ENCODE assay signal across 12 cellular contexts in the genomic region with DNA sequence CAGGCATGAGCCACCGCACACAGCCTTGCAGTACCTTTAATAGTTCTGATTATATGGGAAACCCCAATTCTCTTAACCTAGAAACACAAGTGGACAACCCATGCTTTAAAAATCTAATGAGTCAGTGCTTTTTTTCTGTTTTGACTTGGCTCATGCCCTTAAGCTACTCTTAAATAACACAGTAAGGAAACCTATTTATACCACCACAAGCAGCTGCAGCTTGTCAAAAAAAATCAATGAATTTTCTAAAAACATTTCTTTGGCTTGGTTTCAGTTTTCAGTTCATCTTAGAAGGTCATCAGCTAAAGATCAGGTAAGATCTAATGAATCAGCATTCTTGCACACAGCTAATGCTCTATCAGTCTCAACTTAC.
DNase-seq lines count a peak whose midpoint lies in the region; ATAC-seq, FAIRE-seq and TF ChIP-seq lines count a peak whose summit lies in the region.
"Had no signal": no experiment of that assay in that cellular context is flagged by ENCODE, and none has a peak within 500 bp of the region (broad histone marks: within the 10 kb centered on the region; RNA-seq: fewer than 3 reads in every experiment).

No MANE protein-coding gene starts in this region.

- peaks cover 10% of the 10 kb centered on the region for H3K4me1 Mint-ChIP-seq in progenitor cell of endocrine pancreas (ENCODE audit: low read depth)
- H3K4me1 Mint-ChIP-seq: activated naive CD8-positive, alpha-beta T cell treated with anti-CD3 and anti-CD28 coated beads, Interleukin-2, amount 50 U/mL, for 24 hours had no signal

- H3K4me1 ChIP-seq in keratinocyte (ENCODE audit: control insufficient read depth, extremely low read depth, insufficient read depth, low read length) = peaks cover 9% of the 10 kb centered on the region

- H2AFZ ChIP-seq in keratinocyte (ENCODE audit: control insufficient read depth, low read length) = no peak overlapping the region

- H3K4me3 Mint-ChIP-seq in progenitor cell of endocrine pancreas (ENCODE audit: low read depth) = no peak overlapping the region
- H3K4me3 Mint-ChIP-seq: activated naive CD8-positive, alpha-beta T cell treated with anti-CD3 and anti-CD28 coated beads, Interleukin-2, amount 50 U/mL, for 24 hours; stimulated activated naive CD8-positive, alpha-beta T cell treated with anti-CD3 and anti-CD28 coated beads, Interleukin-15, Interleukin-2, amounts not matched to agents 100 ng/mL and 50 ng/mL, for 24 hours had no signal

- H3K9me1 ChIP-seq in keratinocyte (ENCODE audit: control insufficient read depth, extremely low read depth, insufficient read depth, low read length) = no peaks in the 10 kb centered on the region

- H3K27ac Mint-ChIP-seq in progenitor cell of endocrine pancreas = no peak overlapping the region
- H3K27ac Mint-ChIP-seq: activated naive CD8-positive, alpha-beta T cell treated with anti-CD3 and anti-CD28 coated beads, Interleukin-2, amount 50 U/mL, for 24 hours; stimulated activated naive CD8-positive, alpha-beta T cell treated with anti-CD3 and anti-CD28 coated beads, Interleukin-15, Interleukin-2, amounts not matched to agents 100 ng/mL and 50 ng/mL, for 24 hours had no signal

- H3K79me2 ChIP-seq in keratinocyte (ENCODE audit: control insufficient read depth, insufficient read depth, low read length) = peaks cover 2% of the 10 kb centered on the region

- H3K4me2 ChIP-seq in keratinocyte (ENCODE audit: control insufficient read depth, extremely low read depth, insufficient read depth, low read depth, low read length) = no peak overlapping the region

- peak; percentile 86 for ATAC-seq in GM18517 (IDR thresholded peaks at IDR 0.05; ENCODE audit: unreplicated experiment)
- ATAC-seq: activated naive CD8-positive, alpha-beta T cell treated with anti-CD3 and anti-CD28 coated beads, Interleukin-2, amount 50 U/mL, for 24 hours; mucosa of descending colon; Right ventricle myocardium inferior had no signal

- no peaks in the 10 kb centered on the region for H3K36me3 ChIP-seq in keratinocyte (ENCODE audit: control insufficient read depth in 2 of 2, extremely low read depth in 1 of 2, insufficient read depth in 2 of 2, low read length in 2 of 2)
- H3K36me3 ChIP-seq in H7 (replicated peaks; ENCODE audit: control insufficient read depth, insufficient read depth, low read length) = no peaks in the 10 kb centered on the region

- H3K36me3 Mint-ChIP-seq in progenitor cell of endocrine pancreas (ENCODE audit: insufficient read depth) = no peaks in the 10 kb centered on the region

- H3K9me3 ChIP-seq in keratinocyte (ENCODE audit: control insufficient read depth, low read depth, low read length) = no peaks in the 10 kb centered on the region
- H3K9me3 ChIP-seq: mucosa of descending colon had no signal

- FAIRE-seq in HTR-8/SVneo (lab: Jason Lieb, UNC) (no peak), keratinocyte (lab: Jason Lieb, UNC) (peak; percentile 58)

- no peaks in the 10 kb centered on the region for H4K20me1 ChIP-seq in keratinocyte (ENCODE audit: control insufficient read depth, extremely low read depth, insufficient read depth, low read length)

- H3K27me3 Mint-ChIP-seq in progenitor cell of endocrine pancreas = no peaks in the 10 kb centered on the region
- H3K27me3 Mint-ChIP-seq: stimulated activated naive CD8-positive, alpha-beta T cell treated with anti-CD3 and anti-CD28 coated beads, Interleukin-15, Interleukin-2, amounts not matched to agents 100 ng/mL and 50 ng/mL, for 24 hours had no signal

- H3K4me3 ChIP-seq in keratinocyte (ENCODE audit: control insufficient read depth in 2 of 3, extremely low read depth in 1 of 3, insufficient read depth in 2 of 3, low read depth in 1 of 3, low read length in 3 of 3) (no peak overlapping the region), H7 (ENCODE audit: insufficient read depth, low read depth, low read length) (no peak overlapping the region)
- H3K4me3 ChIP-seq: mucosa of descending colon had no signal

- DNase-seq in H4 (ENCODE audit: low spot score) = peak; percentile 33
- peak; percentile 65 for DNase-seq in HTR-8/SVneo (ENCODE audit: insufficient read length, low spot score)
- DNase-seq in keratinocyte (ENCODE audit: low read depth, low spot score) = no peak
- no peak for DNase-seq in activated CD4-positive, alpha-beta T cell treated with anti-CD3 and anti-CD28 coated beads, Interleukin-2, amount 50 U/mL, for 48 hours
- no peak for DNase-seq in GDM1 (lab: John Stamatoyannopoulos, UW)
- no peak for DNase-seq in progenitor cell of endocrine pancreas (ENCODE audit: low spot score, unreplicated experiment)
- DNase-seq in H7 = no peak
- DNase-seq: activated naive CD8-positive, alpha-beta T cell treated with anti-CD3 and anti-CD28 coated beads, Interleukin-2, amount 50 U/mL, for 24 hours; mucosa of descending colon had no signal

- no peak overlapping the region for H3K27ac ChIP-seq in keratinocyte (ENCODE audit: control insufficient read depth, insufficient read depth, low read length)

- dilution Hi-C loops in keratinocyte (cut with MboI; ENCODE audit: extremely low pct_ligation_motif_present, low sequenced_read_pairs) = no loop called here

- no peaks in the 10 kb centered on the region for H3K9me3 Mint-ChIP-seq in progenitor cell of endocrine pancreas (ENCODE audit: low read depth)
- H3K9me3 Mint-ChIP-seq: activated naive CD8-positive, alpha-beta T cell treated with anti-CD3 and anti-CD28 coated beads, Interleukin-2, amount 50 U/mL, for 24 hours; stimulated activated naive CD8-positive, alpha-beta T cell treated with anti-CD3 and anti-CD28 coated beads, Interleukin-15, Interleukin-2, amounts not matched to agents 100 ng/mL and 50 ng/mL, for 24 hours had no signal

- TF ChIP-seq CTCF in keratinocyte (optimal IDR thresholded peaks at IDR 0.05 in 1 of 3, IDR thresholded peaks at IDR 0.05 in 1 of 3, conservative IDR thresholded peaks at IDR 0.05 in 1 of 3; ENCODE audit: extremely low read depth in 1 of 3, insufficient read depth in 2 of 3, low read length in 3 of 3) (no peak), progenitor cell of endocrine pancreas (IDR thresholded peaks at IDR 0.05; ENCODE audit: unreplicated experiment) (no peak)

- H3K9ac ChIP-seq in keratinocyte (ENCODE audit: control insufficient read depth, extremely low read depth, insufficient read depth, low read length) = no peak overlapping the region

- no peaks in the 10 kb centered on the region for H3K27me3 ChIP-seq in keratinocyte (ENCODE audit: control insufficient read depth, extremely low read depth, insufficient read depth, low read length)
- H3K27me3 ChIP-seq in H7 (ENCODE audit: control insufficient read depth, insufficient read depth, low read length) = no peaks in the 10 kb centered on the region

Comparison
In these comparisons a context has a peak if more than half of its experiments do, and no peak if none do; other contexts are left out.
1. DNase-seq: peak in H4 (single experiment) and HTR-8/SVneo (single experiment); none in keratinocyte (single experiment), activated CD4-positive, alpha-beta T cell treated with anti-CD3 and anti-CD28 coated beads, Interleukin-2, amount 50 U/mL, for 48 hours (0 of 2), GDM1 (single experiment), progenitor cell of endocrine pancreas (single experiment) and H7 (single experiment).